22 cellular contexts compared by ENCODE assay signal in genomic region chr14:100895411-100895810, GRCh38. TPM values are rescaled to one million over a fixed set of nuclear protein-coding genes. Genes with fewer than 3 reads are reported as not detected.
DNase-seq lines count a peak whose midpoint lies in the region; ATAC-seq, FAIRE-seq and TF ChIP-seq lines count a peak whose summit lies in the region.
"Had no signal": no experiment of that assay in that cellular context is flagged by ENCODE, and none has a peak within 500 bp of the region (broad histone marks: within the 10 kb centered on the region; RNA-seq: fewer than 3 reads in every experiment).

No MANE protein-coding gene starts in this region.

- H3K27me3 ChIP-seq in left ventricle myocardium inferior (ENCODE audit: low read depth) = peaks cover 96% of the 10 kb centered on the region
- H3K27me3 ChIP-seq in spleen (replicated peaks in 1 of 7) = peaks cover 0 to 41% (median 9%) of the 10 kb centered on the region in 7 donors
- no peaks in the 10 kb centered on the region for H3K27me3 ChIP-seq in pancreas
- H3K27me3 ChIP-seq: BE2C had no signal

- H3K36me3 ChIP-seq in left ventricle myocardium inferior (no peaks in the 10 kb centered on the region), spleen (no peaks in the 10 kb centered on the region), pancreas (no peaks in the 10 kb centered on the region)

- 83 to 95% (median 86%) methylated on average over 6 of the region's 6 CpGs for WGBS in spleen, 5 donors
- 76 to 95% methylated on average over 6 of the region's 6 CpGs for WGBS in pancreas, 2 donors

- intact Hi-C loops in cardiac septum (cut with DNase I) = no loop called here
- intact Hi-C loops in left ventricle myocardium inferior (cut with micrococcal nuclease) = no loop called here
- intact Hi-C loops in spleen (cut with DNase I; ENCODE audit: low total_unique reads) = no loop called here
- intact Hi-C loops in pancreas (cut with DNase I) = no loop called here

- peaks cover 22% of the 10 kb centered on the region for H3K4me1 ChIP-seq in left ventricle myocardium inferior
- peaks cover 0 to 36% (median 18%) of the 10 kb centered on the region in 6 donors for H3K4me1 ChIP-seq in spleen
- H3K4me1 ChIP-seq in pancreas = peaks cover 0 to 5% (median 0%) of the 10 kb centered on the region in 3 donors

- in situ Hi-C loops in G401 (cut with HindIII; ENCODE audit: low sequenced_read_pairs) = no loop called here

- H3K9me3 ChIP-seq in left ventricle myocardium inferior (replicated peaks) (no peaks in the 10 kb centered on the region), spleen (no peaks in the 10 kb centered on the region), pancreas (no peaks in the 10 kb centered on the region)
- H3K9me3 ChIP-seq: BE2C had no signal

- FAIRE-seq in pancreas (lab: Jason Lieb, UNC) = no peak
- FAIRE-seq: A204.1, GM12892, HepG2 had no signal

- DNase-seq in cardiac septum (ENCODE audit: low spot score) = peak; percentile 57
- no peak for DNase-seq in left ventricle myocardium inferior
- peak; percentile 22 for DNase-seq in islet precursor cell
- peak; percentile 25 for DNase-seq in spleen
- DNase-seq in pancreas = no peak
- DNase-seq in G401 (ENCODE audit: low spot score) = no peak
- DNase-seq: ACHN; C1 segment of cervical spinal cord; CD4-positive, CD25-positive, alpha-beta regulatory T cell; CD8-positive, alpha-beta memory T cell; COR-L47; DMS 273 treated with DMSO at 0.1 percent for 48 hours; DMS53; GDM1; GOT3 had no signal

- H3K4me3 ChIP-seq in left ventricle myocardium inferior (no peak overlapping the region), spleen (no peak overlapping the region), pancreas (no peak overlapping the region)

- H3K27ac ChIP-seq in left ventricle myocardium inferior (replicated peaks) (no peak overlapping the region), spleen (no peak overlapping the region), pancreas (no peak overlapping the region)

- ATAC-seq in pancreas = no peak
- no peak for ATAC-seq in HG03460 (IDR thresholded peaks at IDR 0.05; ENCODE audit: unreplicated experiment)
- ATAC-seq: HepG2 had no signal

- no peak for TF ChIP-seq CTCF in left ventricle myocardium inferior (IDR thresholded peaks at IDR 0.05; ENCODE audit: borderline replicate concordance)
- TF ChIP-seq CTCF in spleen (IDR thresholded peaks at IDR 0.05 in 8 of 11, conservative IDR thresholded peaks at IDR 0.05 in 3 of 11) = no peak
- TF ChIP-seq CTCF in pancreas (IDR thresholded peaks at IDR 0.05) = no peak

- no peak for TF ChIP-seq POLR2A in spleen (IDR thresholded peaks at IDR 0.05)

RNA-seq across cellular contexts. Expression of gene RTL1, which starts 8.1 kb away (rescaled TPM):
- total RNA-seq in cardiac septum (not detected), left ventricle myocardium inferior (not detected), spleen (not detected), pancreas (under 1 TPM in 3 of 6 donors, not detected in 3; 0.03 TPM)
- polyA plus RNA-seq in spleen (under 1 TPM in 1 of 3 donors, not detected in 2; under 0.01 TPM), pancreas (under 1 TPM; 0.02 to 0.80 TPM)
- not detected in 2 replicates for total RNA-seq in G401 (2014; rRNA removed; shearing (Covaris generic))
- total RNA-seq: CD4-positive, CD25-positive, alpha-beta regulatory T cell; CD8-positive, alpha-beta memory T cell; H7; HepG2 had no signal
- polyA plus RNA-seq: CD4-positive, CD25-positive, alpha-beta regulatory T cell; CD8-positive, alpha-beta memory T cell; HepG2; IgD-negative memory B cell had no signal

Comparison
In these comparisons a context has a peak if more than half of its experiments do, and no peak if none do; other contexts are left out.
1. DNase-seq: peak in cardiac septum (single experiment), islet precursor cell (single experiment) and spleen (single experiment); none in left ventricle myocardium inferior (single experiment), pancreas (0 of 6) and G401 (single experiment).